ENCODE assay signal across 1 cellular context in genomic region chr1:167803358-167804217, GRCh38.
TF ChIP-seq lines count a peak whose summit lies in the region.

No MANE protein-coding gene starts in this region.

TF ChIP-seq in K562, 482 proteins besides CTCF, POLR2A, EP300 and RAD21 (continued from another document and continues in another):
- TF ChIP-seq AFF4 (CRISPR knock-in tag; IDR thresholded peaks at IDR 0.05) (0 out of 2 replicates have a peak, but pooled peaks have one; percentile 32), GABPA (tag; conservative IDR thresholded peaks at IDR 0.05; ENCODE audit: low read depth) (no peak), SMARCA5 (IDR thresholded peaks at IDR 0.05) (no peak), SOX6 (IDR thresholded peaks at IDR 0.05) (peak; percentile 91), GATAD2B (IDR thresholded peaks at IDR 0.05; ENCODE audit: borderline replicate concordance) (no peak; the same call in 1 of the 2 replicates), HDAC3 (IDR thresholded peaks at IDR 0.05; ENCODE audit: borderline replicate concordance, partially characterized antibody) (no peak), PCBP2 (IDR thresholded peaks at IDR 0.05; ENCODE audit: low read depth, low read length, poor library complexity, severe bottlenecking) (peak; percentile 99), POLR2AphosphoS2 (IDR thresholded peaks at IDR 0.05; ENCODE audit: low read length) (no peak), PBX2 (CRISPR knock-in tag; IDR thresholded peaks at IDR 0.05; ENCODE audit: low read depth) (no peak), PBX2 (tag; conservative IDR thresholded peaks at IDR 0.05; ENCODE audit: low read depth) (no peak), DDX20 (tag; IDR thresholded peaks at IDR 0.05; ENCODE audit: low read depth) (no peak), THRA (IDR thresholded peaks at IDR 0.05) (no peak), PREB (CRISPR knock-in tag; IDR thresholded peaks at IDR 0.05) (no peak), HNRNPUL1 (IDR thresholded peaks at IDR 0.05; ENCODE audit: low read length) (no peak), TAL1 (IDR thresholded peaks at IDR 0.05) (no peak), PHB2 (IDR thresholded peaks at IDR 0.05; ENCODE audit: low read depth) (no peak), ATF4 (CRISPR knock-in tag; IDR thresholded peaks at IDR 0.05) (no peak), TEAD4 (IDR thresholded peaks at IDR 0.05; ENCODE audit: low read length) (peak; percentile 33; the same call in 1 of the 2 replicates), TEAD4 (CRISPR knock-in tag; IDR thresholded peaks at IDR 0.05; ENCODE audit: borderline replicate concordance) (no peak), TCF15 (CRISPR knock-in tag; IDR thresholded peaks at IDR 0.05) (no peak), NR2C2 (CRISPR knock-in tag; IDR thresholded peaks at IDR 0.05) (no peak), NR2C2 (tag; IDR thresholded peaks at IDR 0.05) (0 out of 2 replicates have a peak, but pooled peaks have one; percentile 28), BRD9 (IDR thresholded peaks at IDR 0.05; ENCODE audit: low read depth, partially characterized antibody) (no peak), ZNF121 (CRISPR knock-in tag; conservative IDR thresholded peaks at IDR 0.05) (no peak), MIER1 (IDR thresholded peaks at IDR 0.05; ENCODE audit: low read depth) (no peak), ZNF830 (CRISPR knock-in tag; IDR thresholded peaks at IDR 0.05) (no peak), MGA (IDR thresholded peaks at IDR 0.05) (peak; percentile 40; the same call in 1 of the 2 replicates), RFX1 (IDR thresholded peaks at IDR 0.05) (0 out of 2 replicates have a peak, but pooled peaks have one; percentile 10), ZNF75A (CRISPR knock-in tag; IDR thresholded peaks at IDR 0.05) (no peak; the same call in 1 of the 2 replicates), ZBTB12 (CRISPR knock-in tag; IDR thresholded peaks at IDR 0.05) (no peak), MAFK (IDR thresholded peaks at IDR 0.05; ENCODE audit: low read length) (peak; percentile 89)
